In the genomic region with DNA sequence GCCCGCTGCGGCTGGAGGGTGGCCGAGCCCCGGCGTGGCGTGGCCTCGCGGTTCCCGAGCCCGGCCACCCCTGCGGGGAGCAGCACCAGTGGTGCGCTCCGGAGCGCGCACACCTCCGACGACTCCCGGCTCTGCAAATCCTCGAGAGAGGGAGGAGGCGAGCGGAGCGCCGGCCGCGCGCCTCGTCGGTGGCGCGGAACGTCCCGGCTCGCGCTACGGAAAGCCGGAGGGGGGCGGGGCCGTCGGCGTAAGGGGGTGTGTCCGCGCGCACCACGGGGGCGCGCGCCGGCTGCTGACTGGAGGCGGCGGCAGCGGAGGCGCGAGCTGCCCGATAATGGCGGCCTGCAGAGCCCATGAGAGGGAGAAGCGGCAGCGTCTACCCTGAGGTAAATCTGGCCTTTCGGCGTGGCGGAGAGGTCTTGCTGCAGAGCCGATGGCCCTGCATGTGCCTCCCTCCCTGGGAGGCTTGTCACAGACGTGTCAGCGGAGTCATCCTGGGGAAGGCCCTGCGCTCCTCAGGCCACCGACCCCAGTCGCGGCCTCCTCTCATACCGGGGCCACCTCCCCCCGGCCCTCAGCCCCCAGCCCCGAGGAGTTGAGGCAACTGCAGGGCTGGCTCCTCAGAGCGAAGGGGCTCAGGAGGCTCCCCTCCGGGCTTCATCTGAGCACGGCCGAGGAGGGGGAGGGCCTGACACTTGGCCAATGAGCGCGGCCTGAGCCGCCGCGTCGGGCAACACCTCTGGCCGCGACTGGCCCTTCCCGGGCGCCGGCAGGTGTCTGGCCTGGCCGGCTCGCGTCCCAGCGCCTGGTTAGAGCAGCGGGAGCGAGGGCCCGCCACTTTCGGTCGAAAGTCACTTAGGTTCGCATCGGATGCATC, we compare ENCODE assay signal across 8 cellular contexts. TPM values are rescaled to one million over a fixed set of nuclear protein-coding genes. Genes with fewer than 3 reads are reported as not detected.
DNase-seq lines count a peak whose midpoint lies in the region; ATAC-seq and FAIRE-seq lines count a peak whose summit lies in the region.

TSS of gene PDIK1L (plus strand) at position 295 of the 877 bp plus-strand sequence. CDS start 2,485 bp downstream, outside the sequence.

- peak within 1 kb of the TSS; percentile 99 for H3K4me2 ChIP-seq in mesenchymal stem cell (ENCODE audit: low read length, poor library complexity, severe bottlenecking)

- peak within 1 kb of the TSS in 1 of 2 experiments; percentile 89 for H3K23ac ChIP-seq in mesenchymal stem cell (ENCODE audit: low read length in 2 of 2)

- POLR2A ChIA-PET in activated CD8-positive, alpha-beta memory T cell treated with anti-CD3 and anti-CD28 coated beads for 36 hours (lab: Charles Lee): interaction anchor here (0.6 to 0.9 kb wide), 6 partner anchors 10 to 124 kb away, joined by 3 to 4 read pairs (median 3); partner anchors contain the start of gene ZNF593OS

- WGBS in mesenchymal stem cell: under 1% methylated on average over 94 of the region's 96 CpGs

- peak within 1 kb of the TSS; percentile 97 for H2BK15ac ChIP-seq in mesenchymal stem cell (ENCODE audit: low read depth, poor library complexity, severe bottlenecking)

- peak within 1 kb of the TSS; percentile 98 for H2AFZ ChIP-seq in mesenchymal stem cell (ENCODE audit: low read depth, low read length)

- CTCF ChIA-PET in activated CD8-positive, alpha-beta memory T cell treated with anti-CD3 and anti-CD28 coated beads for 36 hours (lab: Charles Lee): interaction anchor here (0.9 to 1.0 kb wide), 2 partner anchors 27 to 33 kb away, joined by 4 read pairs; no protein-coding TSS in a partner anchor

- H3K9ac ChIP-seq in mesenchymal stem cell (ENCODE audit: low read length): peak within 1 kb of the TSS; percentile 85

- FAIRE-seq in HTR-8/SVneo (lab: Jason Lieb, UNC): peak; percentile 86

- H2BK120ac ChIP-seq in mesenchymal stem cell (ENCODE audit: low read depth, low read length): peak within 1 kb of the TSS; percentile 94

- ATAC-seq in GM21367 (IDR thresholded peaks at IDR 0.05; ENCODE audit: unreplicated experiment): peak; percentile 54

- peak within 1 kb of the TSS; percentile 87 to 97 for H3K4ac ChIP-seq in mesenchymal stem cell (ENCODE audit: low read depth in 1 of 2, low read length in 2 of 2)

- H3K4me3 ChIP-seq in mesenchymal stem cell (ENCODE audit: insufficient read depth in 1 of 2, low read depth in 1 of 2, low read length in 2 of 2): peak within 1 kb of the TSS; percentile 86 to 98

- peaks cover 2 to 14% of the 10 kb centered on the region in 2 experiments for H3K36me3 ChIP-seq in mesenchymal stem cell (ENCODE audit: control insufficient read depth in 1 of 2, insufficient read depth in 2 of 2, low read depth in 1 of 2, low read length in 2 of 2)

- H4K91ac ChIP-seq in mesenchymal stem cell (ENCODE audit: low read length): peak within 1 kb of the TSS; percentile 78

- H3K18ac ChIP-seq in mesenchymal stem cell (ENCODE audit: low read depth in 1 of 2, low read length in 2 of 2): peak within 1 kb of the TSS; percentile 97 to 98

- H3K9me3 ChIP-seq in mesenchymal stem cell (ENCODE audit: control insufficient read depth, low read length): no peaks in the 10 kb centered on the region

- peak; percentile 94 for DNase-seq in CMK (ENCODE audit: low read depth)
- peak; percentile 80 for DNase-seq in HTR-8/SVneo (ENCODE audit: insufficient read length, low spot score)
- DNase-seq in NOMO-1 (lab: John Stamatoyannopoulos, UW; ENCODE audit: unreplicated experiment in 2 of 2): peak; percentile 87 to 95
- peak; percentile 91 for DNase-seq in effector CD8-positive, alpha-beta T cell (lab: John Stamatoyannopoulos, UW)
- peak; percentile 96 for DNase-seq in mesenchymal stem cell
- DNase-seq in stimulated activated CD8-positive, alpha-beta memory T cell treated with anti-CD3 and anti-CD28 coated beads, Interleukin-12 subunit alpha, Interleukin-12 subunit beta, amount 100 ng/mL, for 1 hour (ENCODE audit: low read depth): peak; percentile 89

- peak within 1 kb of the TSS; percentile 80 for H3K27ac ChIP-seq in mesenchymal stem cell (ENCODE audit: low read length, poor library complexity, severe bottlenecking)

- peak within 1 kb of the TSS; percentile 89 for H2BK5ac ChIP-seq in mesenchymal stem cell (ENCODE audit: low read depth, low read length, poor library complexity, severe bottlenecking)

- no peaks in the 10 kb centered on the region for H3K27me3 ChIP-seq in mesenchymal stem cell (ENCODE audit: control insufficient read depth in 1 of 2, insufficient read depth in 1 of 2, low read length in 2 of 2)

- peaks cover 4% of the 10 kb centered on the region for H3K4me1 ChIP-seq in mesenchymal stem cell (ENCODE audit: control insufficient read depth, insufficient read depth, low read depth, low read length)

- H2AK5ac ChIP-seq in mesenchymal stem cell (ENCODE audit: low read length, severe bottlenecking): no peak within 1 kb of the TSS

- peaks cover 16% of the 10 kb centered on the region for H3K79me1 ChIP-seq in mesenchymal stem cell (replicated peaks; ENCODE audit: low read length, poor library complexity, severe bottlenecking)

- H4K8ac ChIP-seq in mesenchymal stem cell (ENCODE audit: low read length): peak within 1 kb of the TSS; percentile 47

- peak within 1 kb of the TSS in 1 of 2 experiments; percentile 83 for H2BK12ac ChIP-seq in mesenchymal stem cell (ENCODE audit: low read length in 2 of 2)

- H3K14ac ChIP-seq in mesenchymal stem cell (ENCODE audit: low read length in 2 of 2): peak within 1 kb of the TSS; percentile 86 to 91

RNA-seq across cellular contexts. Expression of gene PDIK1L, which starts in this region (rescaled TPM):
- total RNA-seq in activated CD8-positive, alpha-beta memory T cell treated with anti-CD3 and anti-CD28 coated beads for 36 hours: 10 to 100 TPM; 15.4 to 15.7 TPM
- polyA plus RNA-seq in mesenchymal stem cell (2013, experiment 1 of 2): 1.4 TPM
- 1.7 TPM for polyA plus RNA-seq in mesenchymal stem cell (2013, experiment 2 of 2)

Comparison
In these comparisons a context has a peak if more than half of its experiments do, and no peak if none do; other contexts are left out.
1. Peak in every context shown above with its lines: DNase-seq, ATAC-seq, H3K4me3 ChIP-seq and H3K27ac ChIP-seq.